ENCODE assay signal across 22 cellular contexts in genomic region chr4:167265231-167265630, GRCh38. TPM values are rescaled to one million over a fixed set of nuclear protein-coding genes. Genes with fewer than 3 reads are reported as not detected.
"Had no signal": no experiment of that assay in that cellular context is flagged by ENCODE, and none has a peak within 500 bp of the region (broad histone marks: within the 10 kb centered on the region; RNA-seq: fewer than 3 reads in every experiment).

No MANE protein-coding gene starts in this region.

- H3K4me3 ChIP-seq: K562 had no signal

- H3K27ac ChIP-seq: KMS-11, RWPE1 had no signal

- ATAC-seq: K562, Panc1 had no signal

- H3K9me2 ChIP-seq: SK-N-SH had no signal

- H3K4me2 ChIP-seq: KMS-11, SK-N-SH had no signal

- DNase-seq: Kasumi-1, NCI-H1092 treated with DMSO at 0.1 percent for 48 hours, NCI-H1436, NCI-H187, NCI-H2029, NCI-H2081 treated with DMSO at 0.1 percent for 48 hours, NCI-H2171, NCI-H226, NCI-H446 treated with DMSO at 0.1 percent for 48 hours, NCI-H510A treated with DMSO at 0.1 percent for 48 hours, NCI-H526, NCI-H774, SHP77, SK-N-SH, SW 1271 had no signal

- H3K9ac ChIP-seq: KMS-11, SK-N-SH had no signal

RNA-seq across cellular contexts. Expression of gene SPOCK3, which starts 30.9 kb away (rescaled TPM):
- total RNA-seq: K562, MCF 10A, SK-MEL-5 had no signal
- polyA plus RNA-seq: IgD-negative memory B cell, K562, SK-N-SH had no signal
